Comparison of ENCODE assay signal across 8 cellular contexts in the genomic region with DNA sequence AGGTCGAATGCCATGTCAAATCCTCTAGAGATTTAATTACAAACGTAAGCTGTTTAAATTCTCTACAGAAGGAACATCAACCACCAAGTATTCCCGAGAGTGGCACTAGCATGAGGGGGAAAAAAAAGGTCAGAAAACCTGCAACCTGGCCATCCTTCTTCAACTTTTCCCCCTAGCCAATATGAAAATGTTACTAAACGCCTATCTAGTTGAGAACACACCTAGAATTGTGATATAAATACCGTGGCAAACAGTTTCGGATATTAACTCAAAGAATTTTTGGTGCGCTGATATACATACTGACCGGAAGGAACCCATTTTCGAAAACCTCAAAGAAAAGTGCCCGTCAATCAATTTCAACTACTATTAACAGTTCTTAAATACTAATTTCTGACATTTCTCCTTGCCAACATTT. TPM values are rescaled to one million over a fixed set of nuclear protein-coding genes. Genes with fewer than 3 reads are reported as not detected.
DNase-seq lines count a peak whose midpoint lies in the region; ATAC-seq, FAIRE-seq and TF ChIP-seq lines count a peak whose summit lies in the region.

No MANE protein-coding gene starts in this region.

- H3K36me3 ChIP-seq in BLaER1 treated with 17β-estradiol and CSF1 and Interleukin-3, amounts not matched to agents 10 nM and 100 nM: peaks cover 56 to 64% (median 62%) of the 10 kb centered on the region in 11 experiments
- H3K36me3 ChIP-seq in Karpas-422 (ENCODE audit: insufficient read depth, low read length): peaks cover 58% of the 10 kb centered on the region
- peaks cover 0 to 22% (median 1%) of the 10 kb centered on the region in 3 experiments for H3K36me3 ChIP-seq in naive thymus-derived CD4-positive, alpha-beta T cell (ENCODE audit: control insufficient read depth in 2 of 3, insufficient read depth in 3 of 3, low read length in 3 of 3)

- peak overlapping the region; percentile 93 to 100 (median 98); a peak in 20 of 22 replicates for H3K27ac ChIP-seq in BLaER1 treated with 17β-estradiol and CSF1 and Interleukin-3, amounts not matched to agents 10 nM and 100 nM
- H3K27ac ChIP-seq in Karpas-422 (ENCODE audit: low read length): peak overlapping the region; percentile 93
- peak overlapping the region; percentile 97 for H3K27ac ChIP-seq in naive thymus-derived CD4-positive, alpha-beta T cell (ENCODE audit: low read depth, low read length)

- peak overlapping the region; percentile 73 to 93 (median 89) for H3K4me2 ChIP-seq in BLaER1 treated with 17β-estradiol and CSF1 and Interleukin-3, amounts not matched to agents 10 nM and 100 nM
- H3K4me2 ChIP-seq in Karpas-422 (ENCODE audit: low read depth, low read length, poor library complexity, severe bottlenecking): peak overlapping the region; percentile 88

- peak overlapping the region; percentile 84 to 96 (median 91) for H3K4me3 ChIP-seq in BLaER1 treated with 17β-estradiol and CSF1 and Interleukin-3, amounts not matched to agents 10 nM and 100 nM
- H3K4me3 ChIP-seq in Karpas-422 (ENCODE audit: low read length): peak overlapping the region; percentile 92
- H3K4me3 ChIP-seq in naive thymus-derived CD4-positive, alpha-beta T cell (ENCODE audit: low read length): peak overlapping the region; percentile 99

- FAIRE-seq in H54 (lab: Jason Lieb, UNC): no peak

- peaks cover 52 to 60% (median 54%) of the 10 kb centered on the region in 10 experiments for H3K4me1 ChIP-seq in BLaER1 treated with 17β-estradiol and CSF1 and Interleukin-3, amounts not matched to agents 10 nM and 100 nM
- H3K4me1 ChIP-seq in Karpas-422 (ENCODE audit: low read length): peaks cover 62% of the 10 kb centered on the region
- H3K4me1 ChIP-seq in naive thymus-derived CD4-positive, alpha-beta T cell (ENCODE audit: control insufficient read depth in 2 of 2, insufficient read depth in 2 of 2, low read length in 2 of 2): peaks cover 35 to 36% of the 10 kb centered on the region in 2 donors

- ATAC-seq in central memory CD8-positive, alpha-beta T cell (replicated peaks; ENCODE audit: extremely low read depth, poor library complexity, severe bottlenecking): no peak
- no peak for ATAC-seq in naive thymus-derived CD4-positive, alpha-beta T cell
- no peak for ATAC-seq in GM18498 (IDR thresholded peaks at IDR 0.05; ENCODE audit: unreplicated experiment)
- no peak for ATAC-seq in HG03159 (IDR thresholded peaks at IDR 0.05; ENCODE audit: unreplicated experiment)

- no peaks in the 10 kb centered on the region for H3K9me2 ChIP-seq in Karpas-422 (replicated peaks; ENCODE audit: insufficient read depth, low read length)

- H3K4me3 Mint-ChIP-seq in central memory CD8-positive, alpha-beta T cell: peak overlapping the region; percentile 99
- peak overlapping the region; percentile 92 to 100 (median 99) for H3K4me3 Mint-ChIP-seq in naive thymus-derived CD4-positive, alpha-beta T cell

- peak overlapping the region; percentile 94 to 100 (median 99) for H3K9ac ChIP-seq in BLaER1 treated with 17β-estradiol and CSF1 and Interleukin-3, amounts not matched to agents 10 nM and 100 nM
- H3K9ac ChIP-seq in Karpas-422 (ENCODE audit: low read length): peak overlapping the region; percentile 95

- H3K27ac Mint-ChIP-seq in central memory CD8-positive, alpha-beta T cell (ENCODE audit: low read depth): peak overlapping the region; percentile 100
- H3K27ac Mint-ChIP-seq in naive thymus-derived CD4-positive, alpha-beta T cell: peak overlapping the region; percentile 74 to 100 (median 100)

- TF ChIP-seq POLR2A in H54 (IDR thresholded peaks at IDR 0.05; ENCODE audit: low read depth, low read length): no peak

- H3K9me3 ChIP-seq in BLaER1 treated with 17β-estradiol and CSF1 and Interleukin-3, amounts not matched to agents 10 nM and 100 nM (replicated peaks in 1 of 11): no peaks in the 10 kb centered on the region
- no peaks in the 10 kb centered on the region for H3K9me3 ChIP-seq in Karpas-422 (ENCODE audit: low read length)
- H3K9me3 ChIP-seq in naive thymus-derived CD4-positive, alpha-beta T cell (ENCODE audit: control insufficient read depth in 2 of 3, low read length in 3 of 3): no peaks in the 10 kb centered on the region

- H2AFZ ChIP-seq in Karpas-422 (ENCODE audit: low read length): no peak overlapping the region

- peaks cover 68% of the 10 kb centered on the region for H3K79me2 ChIP-seq in Karpas-422 (ENCODE audit: low read length)

- peaks cover 62 to 68% (median 66%) of the 10 kb centered on the region in 11 experiments for H4K20me1 ChIP-seq in BLaER1 treated with 17β-estradiol and CSF1 and Interleukin-3, amounts not matched to agents 10 nM and 100 nM
- H4K20me1 ChIP-seq in Karpas-422 (ENCODE audit: insufficient read depth, low read depth, low read length): peaks cover 63% of the 10 kb centered on the region

- H3K27me3 ChIP-seq in BLaER1 treated with 17β-estradiol and CSF1 and Interleukin-3, amounts not matched to agents 10 nM and 100 nM: no peaks in the 10 kb centered on the region
- H3K27me3 ChIP-seq in Karpas-422 (ENCODE audit: low read length): no peaks in the 10 kb centered on the region
- no peaks in the 10 kb centered on the region for H3K27me3 ChIP-seq in naive thymus-derived CD4-positive, alpha-beta T cell (ENCODE audit: control insufficient read depth in 2 of 2, insufficient read depth in 2 of 2, low read length in 2 of 2)

- intact Hi-C loops in naive thymus-derived CD4-positive, alpha-beta T cell (cut with micrococcal nuclease): loop anchor here (2.0 to 10.0 kb wide), 7 partner anchors 37 to 1830 kb away; partner anchors contain the start of genes ACIN1 (in 1 of the 2), C14orf119 (in 1 of the 2) and RNASE4 (in 1 of the 2)

- peaks cover 71% of the 10 kb centered on the region for H3K36me3 Mint-ChIP-seq in central memory CD8-positive, alpha-beta T cell (ENCODE audit: insufficient read depth)
- peaks cover 6 to 49% (median 30%) of the 10 kb centered on the region in 5 donors for H3K36me3 Mint-ChIP-seq in naive thymus-derived CD4-positive, alpha-beta T cell

- CTCF ChIA-PET in naive thymus-derived CD4-positive, alpha-beta T cell (lab: Charles Lee): interaction anchor here (1.3 kb wide), 1 partner anchor 12 kb away, joined by 3 read pairs; no protein-coding TSS in a partner anchor

- H3K9me3 Mint-ChIP-seq in central memory CD8-positive, alpha-beta T cell: no peaks in the 10 kb centered on the region
- H3K9me3 Mint-ChIP-seq in naive thymus-derived CD4-positive, alpha-beta T cell: peaks cover 0 to 8% (median 0%) of the 10 kb centered on the region in 11 donors

- peaks cover 61% of the 10 kb centered on the region for H3K4me1 Mint-ChIP-seq in central memory CD8-positive, alpha-beta T cell
- H3K4me1 Mint-ChIP-seq in naive thymus-derived CD4-positive, alpha-beta T cell: peaks cover 37 to 63% (median 57%) of the 10 kb centered on the region in 7 donors

- no peaks in the 10 kb centered on the region for H3K27me3 Mint-ChIP-seq in central memory CD8-positive, alpha-beta T cell
- H3K27me3 Mint-ChIP-seq in naive thymus-derived CD4-positive, alpha-beta T cell: no peaks in the 10 kb centered on the region

- DNase-seq in Karpas-422 (peak; percentile 85), H54 (ENCODE audit: insufficient read length, low spot score) (no peak), 8988T (no peak)
- no peak for DNase-seq in central memory CD8-positive, alpha-beta T cell (ENCODE audit: low spot score in 2 of 2)
- DNase-seq in naive thymus-derived CD4-positive, alpha-beta T cell: no peak

- POLR2A ChIA-PET in naive thymus-derived CD4-positive, alpha-beta T cell (lab: Charles Lee): interaction anchor here (0.7 to 6.8 kb wide), 13 partner anchors 11 to 1652 kb away, joined by 3 to 75 read pairs (median 7); no protein-coding TSS in a partner anchor

RNA-seq across cellular contexts. Expression of gene HNRNPC, which starts 1.8 kb away (rescaled TPM):
- total RNA-seq in Karpas-422 (2014; rRNA removed; shearing (Covaris generic); ENCODE audit: low replicate concordance): 661 and 1,144 TPM in 2 replicates
- 100 to 1,000 TPM; 469 to 687 (median 532) TPM for total RNA-seq in naive thymus-derived CD4-positive, alpha-beta T cell
- 100 to 1,000 TPM; 842 to 895 TPM for polyA plus RNA-seq in naive thymus-derived CD4-positive, alpha-beta T cell

RNA-seq across cellular contexts. Expression of gene RPGRIP1, which starts 12.4 kb away (rescaled TPM):
- not detected in 2 replicates for total RNA-seq in Karpas-422 (2014; rRNA removed; shearing (Covaris generic); ENCODE audit: low replicate concordance)
- 1 to 10 TPM in 1 of 5 experiments, under 1 TPM in 1, not detected in 3; 0.24 to 1.5 TPM for total RNA-seq in naive thymus-derived CD4-positive, alpha-beta T cell
- polyA plus RNA-seq in naive thymus-derived CD4-positive, alpha-beta T cell: not detected
